ENCODE assay signal across 10 cellular contexts in genomic region chr9:96612105-96612965, GRCh38. TPM values are rescaled to one million over a fixed set of nuclear protein-coding genes. Genes with fewer than 3 reads are reported as not detected.
A peak's percentile ranks its signal among the peaks of the same experiment; 100 is the strongest.
DNase-seq lines count a peak whose midpoint lies in the region; ATAC-seq and TF ChIP-seq lines count a peak whose summit lies in the region.
"Had no signal": no experiment of that assay in that cellular context is flagged by ENCODE, and none has a peak within 500 bp of the region (broad histone marks: within the 10 kb centered on the region; RNA-seq: fewer than 3 reads in every experiment).

No MANE protein-coding gene starts in this region.

- H3K27ac Mint-ChIP-seq in activated naive CD8-positive, alpha-beta T cell treated with anti-CD3 and anti-CD28 coated beads, Interleukin-2, amount 50 U/mL, for 24 hours: no peak overlapping the region
- H3K27ac Mint-ChIP-seq: memory B cell had no signal

- no peak overlapping the region for H3K4me3 Mint-ChIP-seq in activated naive CD8-positive, alpha-beta T cell treated with anti-CD3 and anti-CD28 coated beads, Interleukin-2, amount 50 U/mL, for 24 hours
- H3K4me3 Mint-ChIP-seq: memory B cell had no signal

- peak overlapping the region; percentile 93 for H3K27ac ChIP-seq in GM23248
- H3K27ac ChIP-seq: HL-60 had no signal

- H3K4me3 ChIP-seq in GM23248: peak overlapping the region; percentile 68
- peak overlapping the region; percentile 6 for H3K4me3 ChIP-seq in fibroblast of pulmonary artery (replicated peaks; ENCODE audit: low read depth, low read length)

- H4K20me1 ChIP-seq in GM23248 (ENCODE audit: insufficient read depth): no peaks in the 10 kb centered on the region

- no peak for TF ChIP-seq CTCF in fibroblast of pulmonary artery (IDR thresholded peaks at IDR 0.05; ENCODE audit: low read length, missing control alignments)

- no peaks in the 10 kb centered on the region for H3K27me3 ChIP-seq in GM23248 (replicated peaks; ENCODE audit: insufficient read depth)

- no peaks in the 10 kb centered on the region for H3K36me3 ChIP-seq in GM23248 (ENCODE audit: low read depth)

- H3K27me3 Mint-ChIP-seq in activated naive CD8-positive, alpha-beta T cell treated with anti-CD3 and anti-CD28 coated beads, Interleukin-2, amount 50 U/mL, for 24 hours: peaks cover 66% of the 10 kb centered on the region

- no peaks in the 10 kb centered on the region for H3K9me3 Mint-ChIP-seq in activated naive CD8-positive, alpha-beta T cell treated with anti-CD3 and anti-CD28 coated beads, Interleukin-2, amount 50 U/mL, for 24 hours
- H3K9me3 Mint-ChIP-seq: memory B cell had no signal

- H3K9me3 ChIP-seq in GM23248 (ENCODE audit: low read depth): no peaks in the 10 kb centered on the region

- peak overlapping the region; percentile 83 for H3K9ac ChIP-seq in GM23248

- WGBS in GM23248 (ENCODE audit: low coverage in 1 of 2, low lambda C conversion rate in 2 of 2, missing lambda C conversion rate in 2 of 2), 2 experiments: 21% methylated on average over 12 of the region's 12 CpGs

- H2AFZ ChIP-seq in GM23248: peak overlapping the region; percentile 58

- H3F3A ChIP-seq in GM23248 (ENCODE audit: insufficient read depth): peaks cover 61% of the 10 kb centered on the region

- H3K79me2 ChIP-seq in GM23248 (ENCODE audit: insufficient read depth): peaks cover 77% of the 10 kb centered on the region

- H3K4me1 ChIP-seq in GM23248 (ENCODE audit: insufficient read depth): peaks cover 44% of the 10 kb centered on the region

- no peak for ATAC-seq in activated naive CD8-positive, alpha-beta T cell treated with anti-CD3 and anti-CD28 coated beads, Interleukin-2, amount 50 U/mL, for 24 hours
- no peak for ATAC-seq in GM21619 (IDR thresholded peaks at IDR 0.05; ENCODE audit: unreplicated experiment)

- H3K4me1 Mint-ChIP-seq in activated naive CD8-positive, alpha-beta T cell treated with anti-CD3 and anti-CD28 coated beads, Interleukin-2, amount 50 U/mL, for 24 hours: no peaks in the 10 kb centered on the region
- H3K4me1 Mint-ChIP-seq: memory B cell had no signal

- in situ Hi-C loops in GM23248 (cut with MboI): no loop called here

- DNase-seq in GM23248 (peak; percentile 98), RKO (ENCODE audit: low spot score) (peak; percentile 80), fibroblast of pulmonary artery (ENCODE audit: low read depth) (peak; percentile 86), non-pigmented ciliary epithelial cell (ENCODE audit: low read depth) (peak; percentile 70)
- no peak for DNase-seq in activated effector memory CD4-positive, alpha-beta T cell treated with Interleukin-2 at 50 U/mL for 16 hours
- no peak for DNase-seq in activated naive CD4-positive, alpha-beta T cell treated with Interleukin-2 at 50 U/mL for 16 hours
- DNase-seq in activated naive CD8-positive, alpha-beta T cell treated with anti-CD3 and anti-CD28 coated beads, Interleukin-2, amount 50 U/mL, for 24 hours: no peak

- H3K36me3 Mint-ChIP-seq in activated naive CD8-positive, alpha-beta T cell treated with anti-CD3 and anti-CD28 coated beads, Interleukin-2, amount 50 U/mL, for 24 hours (ENCODE audit: low read depth): no peaks in the 10 kb centered on the region
- H3K36me3 Mint-ChIP-seq: memory B cell had no signal

- peak overlapping the region; percentile 88 for H3K4me2 ChIP-seq in GM23248 (ENCODE audit: unreplicated experiment)

- no peaks in the 10 kb centered on the region for H3K9me2 ChIP-seq in GM23248 (ENCODE audit: insufficient read depth)

RNA-seq across cellular contexts. Expression of gene CDC14B, which starts 7.3 kb away (rescaled TPM):
- total RNA-seq in GM23248 (2014; rRNA removed; shearing (Covaris generic)): 17.2 and 20.9 TPM in 2 replicates
- polyA plus RNA-seq in GM23248 (2016; fragmentation: Nextera tagmentation; extraction: Ambion mirVana): 7.6 and 8.1 TPM in 2 replicates

RNA-seq across cellular contexts. Expression of gene PRXL2C, which starts 42.8 kb away (rescaled TPM):
- 13.7 and 17.5 TPM in 2 replicates for total RNA-seq in GM23248 (2014; rRNA removed; shearing (Covaris generic))
- 22.5 and 23.6 TPM in 2 replicates for polyA plus RNA-seq in GM23248 (2016; fragmentation: Nextera tagmentation; extraction: Ambion mirVana)

Comparison
In these comparisons a context has a peak if more than half of its experiments do, and no peak if none do; other contexts are left out.
1. DNase-seq: peak in GM23248 (single experiment), RKO (single experiment), fibroblast of pulmonary artery (single experiment) and non-pigmented ciliary epithelial cell (single experiment); none in activated effector memory CD4-positive, alpha-beta T cell treated with Interleukin-2 at 50 U/mL for 16 hours (single experiment), activated naive CD4-positive, alpha-beta T cell treated with Interleukin-2 at 50 U/mL for 16 hours (single experiment) and activated naive CD8-positive, alpha-beta T cell treated with anti-CD3 and anti-CD28 coated beads, Interleukin-2, amount 50 U/mL, for 24 hours (single experiment).